1 cellular context compared by ENCODE assay signal in the genomic region with DNA sequence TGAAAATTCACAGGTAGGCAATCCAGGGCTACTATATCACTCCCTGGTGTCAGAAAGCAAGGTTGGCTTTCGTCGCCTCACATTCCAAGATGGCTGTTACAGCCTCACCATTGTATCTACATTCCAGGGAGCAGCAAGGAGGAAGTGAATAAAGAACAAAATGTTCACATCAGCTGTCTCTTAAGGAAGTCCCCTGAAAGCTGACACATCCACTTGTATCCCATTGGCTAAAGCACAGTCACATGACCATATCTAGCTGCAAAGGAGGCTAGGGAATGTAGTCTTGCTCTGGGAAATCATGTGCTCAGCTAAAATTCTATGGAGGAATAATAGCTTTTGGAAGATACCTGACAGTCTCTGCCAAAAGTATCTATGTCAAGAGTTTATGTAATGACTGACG.
TF ChIP-seq lines count a peak whose summit lies in the region.

No MANE protein-coding gene starts in this region.

TF ChIP-seq in K562, 482 proteins besides CTCF, POLR2A, EP300 and RAD21 (continued from another document):
- TF ChIP-seq, protein P1, sequence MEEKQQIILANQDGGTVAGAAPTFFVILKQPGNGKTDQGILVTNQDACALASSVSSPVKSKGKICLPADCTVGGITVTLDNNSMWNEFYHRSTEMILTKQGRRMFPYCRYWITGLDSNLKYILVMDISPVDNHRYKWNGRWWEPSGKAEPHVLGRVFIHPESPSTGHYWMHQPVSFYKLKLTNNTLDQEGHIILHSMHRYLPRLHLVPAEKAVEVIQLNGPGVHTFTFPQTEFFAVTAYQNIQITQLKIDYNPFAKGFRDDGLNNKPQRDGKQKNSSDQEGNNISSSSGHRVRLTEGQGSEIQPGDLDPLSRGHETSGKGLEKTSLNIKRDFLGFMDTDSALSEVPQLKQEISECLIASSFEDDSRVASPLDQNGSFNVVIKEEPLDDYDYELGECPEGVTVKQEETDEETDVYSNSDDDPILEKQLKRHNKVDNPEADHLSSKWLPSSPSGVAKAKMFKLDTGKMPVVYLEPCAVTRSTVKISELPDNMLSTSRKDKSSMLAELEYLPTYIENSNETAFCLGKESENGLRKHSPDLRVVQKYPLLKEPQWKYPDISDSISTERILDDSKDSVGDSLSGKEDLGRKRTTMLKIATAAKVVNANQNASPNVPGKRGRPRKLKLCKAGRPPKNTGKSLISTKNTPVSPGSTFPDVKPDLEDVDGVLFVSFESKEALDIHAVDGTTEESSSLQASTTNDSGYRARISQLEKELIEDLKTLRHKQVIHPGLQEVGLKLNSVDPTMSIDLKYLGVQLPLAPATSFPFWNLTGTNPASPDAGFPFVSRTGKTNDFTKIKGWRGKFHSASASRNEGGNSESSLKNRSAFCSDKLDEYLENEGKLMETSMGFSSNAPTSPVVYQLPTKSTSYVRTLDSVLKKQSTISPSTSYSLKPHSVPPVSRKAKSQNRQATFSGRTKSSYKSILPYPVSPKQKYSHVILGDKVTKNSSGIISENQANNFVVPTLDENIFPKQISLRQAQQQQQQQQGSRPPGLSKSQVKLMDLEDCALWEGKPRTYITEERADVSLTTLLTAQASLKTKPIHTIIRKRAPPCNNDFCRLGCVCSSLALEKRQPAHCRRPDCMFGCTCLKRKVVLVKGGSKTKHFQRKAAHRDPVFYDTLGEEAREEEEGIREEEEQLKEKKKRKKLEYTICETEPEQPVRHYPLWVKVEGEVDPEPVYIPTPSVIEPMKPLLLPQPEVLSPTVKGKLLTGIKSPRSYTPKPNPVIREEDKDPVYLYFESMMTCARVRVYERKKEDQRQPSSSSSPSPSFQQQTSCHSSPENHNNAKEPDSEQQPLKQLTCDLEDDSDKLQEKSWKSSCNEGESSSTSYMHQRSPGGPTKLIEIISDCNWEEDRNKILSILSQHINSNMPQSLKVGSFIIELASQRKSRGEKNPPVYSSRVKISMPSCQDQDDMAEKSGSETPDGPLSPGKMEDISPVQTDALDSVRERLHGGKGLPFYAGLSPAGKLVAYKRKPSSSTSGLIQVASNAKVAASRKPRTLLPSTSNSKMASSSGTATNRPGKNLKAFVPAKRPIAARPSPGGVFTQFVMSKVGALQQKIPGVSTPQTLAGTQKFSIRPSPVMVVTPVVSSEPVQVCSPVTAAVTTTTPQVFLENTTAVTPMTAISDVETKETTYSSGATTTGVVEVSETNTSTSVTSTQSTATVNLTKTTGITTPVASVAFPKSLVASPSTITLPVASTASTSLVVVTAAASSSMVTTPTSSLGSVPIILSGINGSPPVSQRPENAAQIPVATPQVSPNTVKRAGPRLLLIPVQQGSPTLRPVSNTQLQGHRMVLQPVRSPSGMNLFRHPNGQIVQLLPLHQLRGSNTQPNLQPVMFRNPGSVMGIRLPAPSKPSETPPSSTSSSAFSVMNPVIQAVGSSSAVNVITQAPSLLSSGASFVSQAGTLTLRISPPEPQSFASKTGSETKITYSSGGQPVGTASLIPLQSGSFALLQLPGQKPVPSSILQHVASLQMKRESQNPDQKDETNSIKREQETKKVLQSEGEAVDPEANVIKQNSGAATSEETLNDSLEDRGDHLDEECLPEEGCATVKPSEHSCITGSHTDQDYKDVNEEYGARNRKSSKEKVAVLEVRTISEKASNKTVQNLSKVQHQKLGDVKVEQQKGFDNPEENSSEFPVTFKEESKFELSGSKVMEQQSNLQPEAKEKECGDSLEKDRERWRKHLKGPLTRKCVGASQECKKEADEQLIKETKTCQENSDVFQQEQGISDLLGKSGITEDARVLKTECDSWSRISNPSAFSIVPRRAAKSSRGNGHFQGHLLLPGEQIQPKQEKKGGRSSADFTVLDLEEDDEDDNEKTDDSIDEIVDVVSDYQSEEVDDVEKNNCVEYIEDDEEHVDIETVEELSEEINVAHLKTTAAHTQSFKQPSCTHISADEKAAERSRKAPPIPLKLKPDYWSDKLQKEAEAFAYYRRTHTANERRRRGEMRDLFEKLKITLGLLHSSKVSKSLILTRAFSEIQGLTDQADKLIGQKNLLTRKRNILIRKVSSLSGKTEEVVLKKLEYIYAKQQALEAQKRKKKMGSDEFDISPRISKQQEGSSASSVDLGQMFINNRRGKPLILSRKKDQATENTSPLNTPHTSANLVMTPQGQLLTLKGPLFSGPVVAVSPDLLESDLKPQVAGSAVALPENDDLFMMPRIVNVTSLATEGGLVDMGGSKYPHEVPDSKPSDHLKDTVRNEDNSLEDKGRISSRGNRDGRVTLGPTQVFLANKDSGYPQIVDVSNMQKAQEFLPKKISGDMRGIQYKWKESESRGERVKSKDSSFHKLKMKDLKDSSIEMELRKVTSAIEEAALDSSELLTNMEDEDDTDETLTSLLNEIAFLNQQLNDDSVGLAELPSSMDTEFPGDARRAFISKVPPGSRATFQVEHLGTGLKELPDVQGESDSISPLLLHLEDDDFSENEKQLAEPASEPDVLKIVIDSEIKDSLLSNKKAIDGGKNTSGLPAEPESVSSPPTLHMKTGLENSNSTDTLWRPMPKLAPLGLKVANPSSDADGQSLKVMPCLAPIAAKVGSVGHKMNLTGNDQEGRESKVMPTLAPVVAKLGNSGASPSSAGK (IDR thresholded peaks at IDR 0.05): peak; percentile 63
- TF ChIP-seq, protein P2, sequence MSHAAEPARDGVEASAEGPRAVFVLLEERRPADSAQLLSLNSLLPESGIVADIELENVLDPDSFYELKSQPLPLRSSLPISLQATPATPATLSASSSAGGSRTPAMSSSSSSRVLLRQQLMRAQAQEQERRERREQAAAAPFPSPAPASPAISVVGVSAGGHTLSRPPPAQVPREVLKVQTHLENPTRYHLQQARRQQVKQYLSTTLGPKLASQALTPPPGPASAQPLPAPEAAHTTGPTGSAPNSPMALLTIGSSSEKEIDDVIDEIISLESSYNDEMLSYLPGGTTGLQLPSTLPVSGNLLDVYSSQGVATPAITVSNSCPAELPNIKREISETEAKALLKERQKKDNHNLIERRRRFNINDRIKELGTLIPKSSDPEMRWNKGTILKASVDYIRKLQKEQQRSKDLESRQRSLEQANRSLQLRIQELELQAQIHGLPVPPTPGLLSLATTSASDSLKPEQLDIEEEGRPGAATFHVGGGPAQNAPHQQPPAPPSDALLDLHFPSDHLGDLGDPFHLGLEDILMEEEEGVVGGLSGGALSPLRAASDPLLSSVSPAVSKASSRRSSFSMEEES (CRISPR knock-in tag; IDR thresholded peaks at IDR 0.05): peak; percentile 86
- TF ChIP-seq BCLAF1 (IDR thresholded peaks at IDR 0.05; ENCODE audit: borderline replicate concordance in 1 of 2, control insufficient read depth in 1 of 2, low read depth in 2 of 2, low read length in 1 of 2): no peak
- no peak for TF ChIP-seq BRCA1 (IDR thresholded peaks at IDR 0.05)
- no peak for TF ChIP-seq BRCA1 (CRISPR knock-in tag; IDR thresholded peaks at IDR 0.05)
- TF ChIP-seq HMBOX1 (IDR thresholded peaks at IDR 0.05): no peak
- TF ChIP-seq GATA2 (CRISPR knock-in tag; IDR thresholded peaks at IDR 0.05): no peak
- TF ChIP-seq, protein P3, sequence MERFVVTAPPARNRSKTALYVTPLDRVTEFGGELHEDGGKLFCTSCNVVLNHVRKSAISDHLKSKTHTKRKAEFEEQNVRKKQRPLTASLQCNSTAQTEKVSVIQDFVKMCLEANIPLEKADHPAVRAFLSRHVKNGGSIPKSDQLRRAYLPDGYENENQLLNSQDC (CRISPR knock-in tag; IDR thresholded peaks at IDR 0.05): no peak
- peak; percentile 69 to 75; a peak in 3 of 4 replicates for TF ChIP-seq TRIM24 (IDR thresholded peaks at IDR 0.05)
- no peak for TF ChIP-seq ZNF76 (CRISPR knock-in tag; IDR thresholded peaks at IDR 0.05; ENCODE audit: borderline replicate concordance)
- peak; percentile 11; the same call in 1 of the 2 replicates for TF ChIP-seq C11orf30 (IDR thresholded peaks at IDR 0.05; ENCODE audit: low read depth)
- TF ChIP-seq MCM2 (IDR thresholded peaks at IDR 0.05; ENCODE audit: low read depth): no peak
- peak; percentile 88 for TF ChIP-seq TOE1 (IDR thresholded peaks at IDR 0.05; ENCODE audit: borderline replicate concordance)
- TF ChIP-seq TOE1 (CRISPR knock-in tag; IDR thresholded peaks at IDR 0.05; ENCODE audit: borderline replicate concordance, low read depth): no peak
- TF ChIP-seq ELK3 (CRISPR knock-in tag; IDR thresholded peaks at IDR 0.05): no peak
- TF ChIP-seq, protein P4, sequence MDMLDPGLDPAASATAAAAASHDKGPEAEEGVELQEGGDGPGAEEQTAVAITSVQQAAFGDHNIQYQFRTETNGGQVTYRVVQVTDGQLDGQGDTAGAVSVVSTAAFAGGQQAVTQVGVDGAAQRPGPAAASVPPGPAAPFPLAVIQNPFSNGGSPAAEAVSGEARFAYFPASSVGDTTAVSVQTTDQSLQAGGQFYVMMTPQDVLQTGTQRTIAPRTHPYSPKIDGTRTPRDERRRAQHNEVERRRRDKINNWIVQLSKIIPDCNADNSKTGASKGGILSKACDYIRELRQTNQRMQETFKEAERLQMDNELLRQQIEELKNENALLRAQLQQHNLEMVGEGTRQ (CRISPR knock-in tag; IDR thresholded peaks at IDR 0.05): peak; percentile 84
- TF ChIP-seq FOSL1 (tag; conservative IDR thresholded peaks at IDR 0.05): no peak
- no peak for TF ChIP-seq NFRKB (IDR thresholded peaks at IDR 0.05; ENCODE audit: low read depth)
- no peak for TF ChIP-seq STAT5A (IDR thresholded peaks at IDR 0.05; ENCODE audit: borderline replicate concordance, low read length)
- no peak for TF ChIP-seq ZNF174 (CRISPR knock-in tag; IDR thresholded peaks at IDR 0.05)
- no peak for TF ChIP-seq ATF4 (CRISPR knock-in tag; IDR thresholded peaks at IDR 0.05)
- no peak for TF ChIP-seq ZNF41 (CRISPR knock-in tag; conservative IDR thresholded peaks at IDR 0.05)
- no peak for TF ChIP-seq ZBTB17 (CRISPR knock-in tag; IDR thresholded peaks at IDR 0.05)
TF ChIP-seq in K562: peak in this region for 19.
